Comparison of ENCODE assay signal across 10 cellular contexts in genomic region chr16:9077001-9077809, GRCh38. TPM values are rescaled to one million over a fixed set of nuclear protein-coding genes. Genes with fewer than 3 reads are reported as not detected.
DNase-seq lines count a peak whose midpoint lies in the region; ATAC-seq, FAIRE-seq and TF ChIP-seq lines count a peak whose summit lies in the region.
"Had no signal": no experiment of that assay in that cellular context is flagged by ENCODE, and none has a peak within 500 bp of the region (broad histone marks: within the 10 kb centered on the region; RNA-seq: fewer than 3 reads in every experiment).

No MANE protein-coding gene starts in this region.

- intact Hi-C loops in right cardiac atrium (cut with DNase I) = no loop called here

- H3K18ac ChIP-seq in neuronal stem cell (ENCODE audit: low read length) = no peak overlapping the region

- no peak overlapping the region for H2BK12ac ChIP-seq in neuronal stem cell (ENCODE audit: low read length)

- H3K27me3 ChIP-seq in neuronal stem cell (ENCODE audit: control insufficient read depth in 3 of 3, insufficient read depth in 3 of 3, low read depth in 1 of 3, low read length in 3 of 3) (no peaks in the 10 kb centered on the region), right cardiac atrium (ENCODE audit: control insufficient read depth, insufficient read depth) (no peaks in the 10 kb centered on the region)

- peaks cover 35% of the 10 kb centered on the region for H3K4me1 Mint-ChIP-seq in activated T-cell treated with anti-CD3 and anti-CD28 coated beads, Interleukin-2, amount 50 U/mL, for 4 hours (ENCODE audit: low read depth)

- H3K4ac ChIP-seq in neuronal stem cell (ENCODE audit: low read length) = no peak overlapping the region

- H3K4me2 ChIP-seq in neuronal stem cell (ENCODE audit: insufficient read depth, low read length, poor library complexity, severe bottlenecking) = no peak overlapping the region

- no peak overlapping the region for H2BK15ac ChIP-seq in neuronal stem cell (ENCODE audit: low read length)

- no peaks in the 10 kb centered on the region for H3K36me3 ChIP-seq in neuronal stem cell (replicated peaks in 1 of 2; ENCODE audit: control insufficient read depth in 2 of 2, insufficient read depth in 2 of 2, low read length in 2 of 2)

- H3K9me3 Mint-ChIP-seq in activated T-cell treated with anti-CD3 and anti-CD28 coated beads, Interleukin-2, amount 50 U/mL, for 4 hours = peaks cover 16% of the 10 kb centered on the region

- H3K9me3 ChIP-seq in neuronal stem cell (replicated peaks in 1 of 2; ENCODE audit: control insufficient read depth in 2 of 2, insufficient read depth in 1 of 2, low read depth in 1 of 2, low read length in 2 of 2) (no peaks in the 10 kb centered on the region), right cardiac atrium (ENCODE audit: control insufficient read depth, low read length) (no peaks in the 10 kb centered on the region)

- no peak overlapping the region for H4K8ac ChIP-seq in neuronal stem cell (ENCODE audit: low read depth, low read length)

- no peak overlapping the region for H3K4me3 Mint-ChIP-seq in activated T-cell treated with anti-CD3 and anti-CD28 coated beads, Interleukin-2, amount 50 U/mL, for 4 hours

- H2BK5ac ChIP-seq in neuronal stem cell (ENCODE audit: low read length) = no peak overlapping the region

- H3K9ac ChIP-seq in neuronal stem cell (ENCODE audit: low read depth, low read length, poor library complexity) = no peak overlapping the region

- H3K79me1 ChIP-seq in neuronal stem cell (ENCODE audit: low read depth, low read length) = peaks cover 1% of the 10 kb centered on the region

- peak; percentile 52 to 69 for DNase-seq in activated T-cell treated with anti-CD3 and anti-CD28 coated beads, Interleukin-2, amount 50 U/mL, for 48 hours
- DNase-seq in activated T-cell treated with anti-CD3 and anti-CD28 coated beads, Interleukin-2, amount 50 U/mL, for 4 hours = no peak
- DNase-seq in RCC 7860 (ENCODE audit: low spot score) (peak; percentile 98), choroid plexus epithelial cell (ENCODE audit: low read depth) (peak; percentile 64), neuronal stem cell (ENCODE audit: low spot score) (no peak), right cardiac atrium (no peak), NCI-H446 (lab: John Stamatoyannopoulos, UW) (no peak)
- peak; percentile 28 to 62 for DNase-seq in stimulated activated CD8-positive, alpha-beta memory T cell treated with anti-CD3 and anti-CD28 coated beads, Interleukin-15, amount 100 ng/mL, for 48 hours (ENCODE audit: low read depth in 2 of 2)
- DNase-seq: COR-L47, NCI-H1048 had no signal

- no peak overlapping the region for H3K27ac ChIP-seq in neuronal stem cell (replicated peaks; ENCODE audit: low read length)
- no peak overlapping the region for H3K27ac ChIP-seq in right cardiac atrium (ENCODE audit: low read length)

- H3K4me1 ChIP-seq in neuronal stem cell (ENCODE audit: control insufficient read depth in 2 of 2, insufficient read depth in 1 of 2, low read depth in 1 of 2, low read length in 2 of 2) (no peaks in the 10 kb centered on the region), right cardiac atrium (ENCODE audit: control insufficient read depth, insufficient read depth, low read length) (no peaks in the 10 kb centered on the region)

- no peaks in the 10 kb centered on the region for H3K36me3 Mint-ChIP-seq in activated T-cell treated with anti-CD3 and anti-CD28 coated beads, Interleukin-2, amount 50 U/mL, for 4 hours (ENCODE audit: insufficient read depth)

- TF ChIP-seq CTCF in choroid plexus epithelial cell (conservative IDR thresholded peaks at IDR 0.05; ENCODE audit: low read depth, low read length) = no peak

- no CpG with 5 or more reads among the region's 11 CpGs for WGBS in neuronal stem cell (ENCODE audit: extremely low coverage in 2 of 2, insufficient read length in 2 of 2, insufficient replicate concordance in 1 of 2), 2 donors
- WGBS in right cardiac atrium = 77% methylated on average over 11 of the region's 11 CpGs

- H2AFZ ChIP-seq in neuronal stem cell (ENCODE audit: low read length) = no peak overlapping the region

- H3K4me3 ChIP-seq in choroid plexus epithelial cell (ENCODE audit: low read depth, low read length) = no peak overlapping the region
- H3K4me3 ChIP-seq in neuronal stem cell (ENCODE audit: low read length in 2 of 2) = no peak overlapping the region
- no peak overlapping the region for H3K4me3 ChIP-seq in right cardiac atrium (ENCODE audit: low read length)

- no peak overlapping the region for H2BK120ac ChIP-seq in neuronal stem cell (ENCODE audit: low read depth, low read length)

- H3K27me3 Mint-ChIP-seq in activated T-cell treated with anti-CD3 and anti-CD28 coated beads, Interleukin-2, amount 50 U/mL, for 4 hours (ENCODE audit: low read depth) = no peaks in the 10 kb centered on the region

- FAIRE-seq in RCC 7860 (lab: Jason Lieb, UNC) = peak; percentile 89

- H2AK5ac ChIP-seq in neuronal stem cell (ENCODE audit: low read depth, low read length) = no peak overlapping the region

- no peak overlapping the region for H4K91ac ChIP-seq in neuronal stem cell (ENCODE audit: low read depth, low read length, poor library complexity)

- H3K14ac ChIP-seq in neuronal stem cell (ENCODE audit: low read length) = no peak overlapping the region

- H3K23ac ChIP-seq in neuronal stem cell (ENCODE audit: low read depth, low read length, poor library complexity) = no peak overlapping the region

- ATAC-seq in activated T-cell treated with anti-CD3 and anti-CD28 coated beads, Interleukin-2, amount 50 U/mL, for 4 hours = no peak
- ATAC-seq in right cardiac atrium = no peak

RNA-seq across cellular contexts. Expression of gene HAPSTR1, which starts 14.2 kb away (rescaled TPM):
- 10 to 100 TPM; 64.2 to 75.7 (median 70.0) TPM for total RNA-seq in activated T-cell treated with anti-CD3 and anti-CD28 coated beads, Interleukin-2, amount 50 U/mL, for 4 hours
- polyA plus RNA-seq in neuronal stem cell (2013, experiment 1 of 2) = 25.7 TPM
- 27.4 TPM for polyA plus RNA-seq in neuronal stem cell (2013, experiment 2 of 2)
- total RNA-seq in right cardiac atrium = 10 to 100 TPM; 39.7 to 50.9 (median 45.1) TPM
- polyA plus RNA-seq in right cardiac atrium = 14.4 TPM

Comparison
In these comparisons a context has a peak if more than half of its experiments do, and no peak if none do; other contexts are left out.
1. DNase-seq: peak in activated T-cell treated with anti-CD3 and anti-CD28 coated beads, Interleukin-2, amount 50 U/mL, for 48 hours (2 of 2), RCC 7860 (single experiment), choroid plexus epithelial cell (single experiment) and stimulated activated CD8-positive, alpha-beta memory T cell treated with anti-CD3 and anti-CD28 coated beads, Interleukin-15, amount 100 ng/mL, for 48 hours (2 of 2); none in activated T-cell treated with anti-CD3 and anti-CD28 coated beads, Interleukin-2, amount 50 U/mL, for 4 hours (single experiment), neuronal stem cell (single experiment), right cardiac atrium (0 of 3) and NCI-H446 (0 of 2).